Comparison of ENCODE assay signal across 9 cellular contexts in the genomic region with DNA sequence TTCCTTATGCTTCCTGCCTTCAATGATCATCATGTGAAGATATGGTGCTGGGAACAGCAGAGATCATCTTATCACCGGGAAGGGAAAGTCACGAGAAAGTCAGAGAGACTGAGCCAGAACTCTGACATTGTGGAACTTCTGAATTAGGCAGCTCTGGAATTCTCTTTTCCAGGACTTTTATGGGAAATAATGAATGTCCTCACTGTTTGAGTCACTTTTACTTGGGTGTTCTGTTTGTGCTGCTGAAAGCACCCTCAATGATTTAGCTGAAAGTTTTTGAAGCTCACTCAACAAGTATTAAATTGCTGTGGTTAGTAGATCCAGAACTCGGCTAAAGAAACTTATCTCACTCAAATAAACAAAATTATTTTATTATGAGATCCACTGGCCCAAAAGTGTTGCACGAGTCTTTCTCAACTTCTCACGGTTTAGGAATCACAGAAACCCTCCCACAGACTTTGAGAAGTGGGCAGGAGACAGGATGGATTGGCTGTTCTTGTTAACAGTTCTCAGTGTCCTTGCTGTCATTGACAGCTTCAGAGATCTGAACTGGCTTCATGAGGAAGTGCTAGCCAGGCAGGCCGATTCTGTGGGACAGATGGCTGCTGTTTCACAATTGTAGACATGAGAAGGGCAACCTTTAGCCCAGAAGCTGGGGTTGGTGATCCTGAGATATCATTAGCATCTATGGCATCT. TPM values are rescaled to one million over a fixed set of nuclear protein-coding genes. Genes with fewer than 3 reads are reported as not detected.
DNase-seq lines count a peak whose midpoint lies in the region; ATAC-seq, FAIRE-seq and TF ChIP-seq lines count a peak whose summit lies in the region.
"Had no signal": no experiment of that assay in that cellular context is flagged by ENCODE, and none has a peak within 500 bp of the region (broad histone marks: within the 10 kb centered on the region; RNA-seq: fewer than 3 reads in every experiment).

No MANE protein-coding gene starts in this region.

- H4K20me1 ChIP-seq in HepG2 (ENCODE audit: insufficient read depth, low read length): no peaks in the 10 kb centered on the region

- H2AFZ ChIP-seq in HepG2 (ENCODE audit: low read length): no peak overlapping the region

- in situ Hi-C loops in HepG2 (cut with HindIII; ENCODE audit: extremely low pct_ligation_motif_present, low pct_unique_long_range_greater_than_20kb): loop anchor here (5.0 kb wide), 1 partner anchor 33 kb away; no protein-coding TSS in a partner anchor
- in situ Hi-C loops in transverse colon (cut with MboI; ENCODE audit: low pct_ligation_motif_present in 1 of 4, low pct_unique_long_range_greater_than_20kb in 1 of 4, low sequenced_read_pairs in 3 of 4): no loop called here

- TF ChIP-seq RAD21 in HepG2 (CRISPR knock-in tag; IDR thresholded peaks at IDR 0.05): no peak; the same call in 1 of the 2 replicates

- peak overlapping the region; percentile 46 for H3K9ac ChIP-seq in HepG2 (ENCODE audit: insufficient read depth, low read depth, low read length)

- no peak overlapping the region for H3K4me2 ChIP-seq in HepG2 (ENCODE audit: low read depth, low read length)

- no TSS peak for BruUV-seq in HepG2 (replicated peaks; lab: Mats Ljungman, UMichigan)

- H3K9me3 ChIP-seq in HepG2 (ENCODE audit: low read length): no peaks in the 10 kb centered on the region
- no peaks in the 10 kb centered on the region for H3K9me3 ChIP-seq in transverse colon

- ATAC-seq in HepG2 (peak; percentile 89), HG03460 (IDR thresholded peaks at IDR 0.05; ENCODE audit: unreplicated experiment) (no peak), GM18519 (IDR thresholded peaks at IDR 0.05; ENCODE audit: low FRiP score, unreplicated experiment) (no peak)

- H3K4me3 ChIP-seq in HepG2 (replicated peaks in 1 of 3; ENCODE audit: insufficient read depth in 1 of 3, low read depth in 2 of 3, low read length in 3 of 3) (no peak overlapping the region), transverse colon (no peak overlapping the region)

- no peak for TF ChIP-seq CTCF in HepG2 (CRISPR knock-in tag; IDR thresholded peaks at IDR 0.05)
- no peak for TF ChIP-seq CTCF in transverse colon (IDR thresholded peaks at IDR 0.05)

- intact Hi-C loops in HepG2 (cut with micrococcal nuclease; ENCODE audit: unreplicated experiment) (no loop called here), transverse colon (cut with DNase I; ENCODE audit: low total_unique reads) (no loop called here)

- TF ChIP-seq EP300 in HepG2 (IDR thresholded peaks at IDR 0.05; ENCODE audit: low read depth in 2 of 2, low read length in 2 of 2) (peak in 1 of 2 experiments; percentile 38; a peak in 1 of 4 replicates), HepG2 (CRISPR knock-in tag; IDR thresholded peaks at IDR 0.05; ENCODE audit: borderline replicate concordance) (no peak), transverse colon (IDR thresholded peaks at IDR 0.05; ENCODE audit: low read depth) (no peak)

- no peaks in the 10 kb centered on the region for H3K79me2 ChIP-seq in HepG2 (ENCODE audit: insufficient read depth, low read length)

- H3K27ac ChIP-seq in adipose tissue (ENCODE audit: low read depth, low read length) (peak overlapping the region; percentile 70), HepG2 (ENCODE audit: extremely low read length, insufficient read depth, low read length) (peak overlapping the region; percentile 63), transverse colon (peak overlapping the region; percentile 60 to 71 (median 70))

- no peak; a peak in 1 of 4 replicates for TF ChIP-seq POLR2A in HepG2 (IDR thresholded peaks at IDR 0.05; ENCODE audit: insufficient read depth in 1 of 2, low read depth in 2 of 2, low read length in 2 of 2)
- TF ChIP-seq POLR2A in transverse colon (IDR thresholded peaks at IDR 0.05): no peak

- POLR2A ChIA-PET in HepG2 (lab: Yijun Ruan, JAX): interaction anchor here (1.0 to 2.5 kb wide), 5 partner anchors 8 to 158 kb away, joined by 3 to 7 read pairs (median 6); partner anchors contain the start of genes ATRAID and PREB

- CTCF ChIA-PET in HepG2 (lab: Yijun Ruan, JAX; ENCODE audit: low intra/inter-chr PET ratio, low total read pairs): no interaction called here

- H3K27me3 ChIP-seq in HepG2 (ENCODE audit: control insufficient read depth in 1 of 2, insufficient read depth in 2 of 2, low read length in 2 of 2) (no peaks in the 10 kb centered on the region), transverse colon (no peaks in the 10 kb centered on the region)

- WGBS in adipose tissue, 3 donors: 28 to 33% (median 30%) methylated on average over 6 of the region's 6 CpGs
- WGBS in HepG2 (ENCODE audit: low lambda C conversion rate): 46% methylated on average over 6 of the region's 6 CpGs
- 24 to 32% methylated on average over 3 to 6 of the region's 6 CpGs for WGBS in transverse colon (ENCODE audit: low coverage in 1 of 2), 2 donors

- peaks cover 66% of the 10 kb centered on the region for H3K4me1 ChIP-seq in HepG2 (ENCODE audit: insufficient read depth, low read length)
- peaks cover 0 to 4% (median 0%) of the 10 kb centered on the region in 4 donors for H3K4me1 ChIP-seq in transverse colon

- peak; percentile 41 for DNase-seq in M059J (ENCODE audit: low read depth)
- DNase-seq in HepG2 (ENCODE audit: low spot score): peak; percentile 86
- peak; percentile 51 for DNase-seq in transverse colon
- no peak for DNase-seq in activated gamma-delta T cell treated with Interleukin-2 at 50 U/mL for 16 hours
- no peak for DNase-seq in NCI-H2081 treated with DMSO at 0.1 percent for 48 hours (lab: John Stamatoyannopoulos, UW)
- DNase-seq: mesendoderm had no signal

- FAIRE-seq in HepG2 (lab: Jason Lieb, UNC): peak; percentile 84

- H3K36me3 ChIP-seq in HepG2 (replicated peaks in 1 of 2; ENCODE audit: control insufficient read depth in 1 of 2, insufficient read depth in 2 of 2, low read length in 2 of 2) (no peaks in the 10 kb centered on the region), transverse colon (no peaks in the 10 kb centered on the region)

RNA-seq across cellular contexts. Expression of gene ATRAID, which starts 26.4 kb away (rescaled TPM):
- total RNA-seq in M059J (2014; rRNA removed; shearing (Covaris generic)): 334 and 404 TPM in 2 replicates
- polyA plus RNA-seq in adipose tissue (100 to 1,000 TPM in 2 of 3 donors, 10 to 100 TPM in 1; 93.7 to 176 (median 170) TPM), HepG2 (2011; rRNA removed) (280 and 382 TPM in 2 replicates)
- total RNA-seq in HepG2 (2016; rRNA removed; fragmentation: Illumina TruSeq; extraction: Trizol) (130 and 207 TPM in 2 replicates), transverse colon (100 to 1,000 TPM in 2 of 4 donors, 10 to 100 TPM in 2; 64.7 to 179 (median 121) TPM)
- 237 and 301 TPM in 2 replicates for total RNA-seq in HepG2 (2016; cell fraction: cytosol; rRNA removed; fragmentation: Illumina TruSeq; extraction: Trizol; ENCODE audit: low read depth)
- total RNA-seq in HepG2 (2016; cell fraction: insoluble cytoplasmic fraction; rRNA removed; fragmentation: Illumina TruSeq; extraction: Trizol): 124 and 208 TPM in 2 replicates
- total RNA-seq in HepG2 (2016; cell fraction: membrane; rRNA removed; fragmentation: Illumina TruSeq; extraction: Trizol): 240 and 276 TPM in 2 replicates
- 132 and 154 TPM in 2 replicates for total RNA-seq in HepG2 (2016; cell fraction: nucleus; rRNA removed; fragmentation: Illumina TruSeq; extraction: Trizol)
- polyA plus RNA-seq in HepG2 (2011; cell fraction: cytosol; rRNA removed): 388 and 397 TPM in 2 replicates
- polyA plus RNA-seq in HepG2 (2011; cell fraction: nucleus; rRNA removed): 165 and 172 TPM in 2 replicates
- 120 and 153 TPM in 2 replicates for polyA plus RNA-seq in HepG2 (2012)
- polyA plus RNA-seq in HepG2 (2016; cell fraction: cytosol; fragmentation: Illumina TruSeq; extraction: Trizol; ENCODE audit: low read depth): 273 and 357 TPM in 2 replicates
- polyA plus RNA-seq in HepG2 (2016; cell fraction: insoluble cytoplasmic fraction; fragmentation: Illumina TruSeq; extraction: Trizol; ENCODE audit: low read depth): 125 and 139 TPM in 2 replicates
- 241 and 285 TPM in 2 replicates for polyA plus RNA-seq in HepG2 (2016; cell fraction: membrane; fragmentation: Illumina TruSeq; extraction: Trizol; ENCODE audit: low read depth)
- 232 and 249 TPM in 2 replicates for polyA plus RNA-seq in HepG2 (2016; cell fraction: nucleus; fragmentation: Illumina TruSeq; extraction: Trizol; ENCODE audit: insufficient read depth, low read depth)
- 164 and 175 TPM in 2 replicates for polyA minus RNA-seq in HepG2 (2011; rRNA and poly(A)+ RNA removed; ENCODE audit: low replicate concordance)
- 98.3 and 110 TPM in 2 replicates for polyA minus RNA-seq in HepG2 (2011; cell fraction: cytosol; rRNA and poly(A)+ RNA removed)
- 161 and 181 TPM in 2 replicates for polyA minus RNA-seq in HepG2 (2011; cell fraction: nucleus; rRNA and poly(A)+ RNA removed)

RNA-seq across cellular contexts. Expression of gene SLC5A6, which starts 26.6 kb away (rescaled TPM):
- 16.3 and 23.3 TPM in 2 replicates for total RNA-seq in M059J (2014; rRNA removed; shearing (Covaris generic))
- polyA plus RNA-seq in adipose tissue (100 to 1,000 TPM in 1 of 3 donors, 10 to 100 TPM in 2; 23.4 to 287 (median 33.4) TPM), HepG2 (2011; rRNA removed) (417 and 462 TPM in 2 replicates)
- total RNA-seq in HepG2 (2016; rRNA removed; fragmentation: Illumina TruSeq; extraction: Trizol) (73.9 and 135 TPM in 2 replicates), transverse colon (10 to 100 TPM; 22.8 to 58.3 (median 41.0) TPM)
- 30.4 and 34.3 TPM in 2 replicates for total RNA-seq in HepG2 (2016; cell fraction: cytosol; rRNA removed; fragmentation: Illumina TruSeq; extraction: Trizol; ENCODE audit: low read depth)
- total RNA-seq in HepG2 (2016; cell fraction: insoluble cytoplasmic fraction; rRNA removed; fragmentation: Illumina TruSeq; extraction: Trizol): 73.5 and 136 TPM in 2 replicates
- total RNA-seq in HepG2 (2016; cell fraction: membrane; rRNA removed; fragmentation: Illumina TruSeq; extraction: Trizol): 79.1 and 85.5 TPM in 2 replicates
- total RNA-seq in HepG2 (2016; cell fraction: nucleus; rRNA removed; fragmentation: Illumina TruSeq; extraction: Trizol): 134 and 158 TPM in 2 replicates
- 356 and 373 TPM in 2 replicates for polyA plus RNA-seq in HepG2 (2011; cell fraction: cytosol; rRNA removed)
- polyA plus RNA-seq in HepG2 (2011; cell fraction: nucleus; rRNA removed): 1,568 and 1,774 TPM in 2 replicates
- 192 and 216 TPM in 2 replicates for polyA plus RNA-seq in HepG2 (2012)
- polyA plus RNA-seq in HepG2 (2016; cell fraction: cytosol; fragmentation: Illumina TruSeq; extraction: Trizol; ENCODE audit: low read depth): 27.4 and 30.4 TPM in 2 replicates
- polyA plus RNA-seq in HepG2 (2016; cell fraction: insoluble cytoplasmic fraction; fragmentation: Illumina TruSeq; extraction: Trizol; ENCODE audit: low read depth): 63.2 and 70.8 TPM in 2 replicates
- polyA plus RNA-seq in HepG2 (2016; cell fraction: membrane; fragmentation: Illumina TruSeq; extraction: Trizol; ENCODE audit: low read depth): 56.1 and 58.9 TPM in 2 replicates
- 255 and 265 TPM in 2 replicates for polyA plus RNA-seq in HepG2 (2016; cell fraction: nucleus; fragmentation: Illumina TruSeq; extraction: Trizol; ENCODE audit: insufficient read depth, low read depth)
- 193 and 937 TPM in 2 replicates for polyA minus RNA-seq in HepG2 (2011; rRNA and poly(A)+ RNA removed; ENCODE audit: low replicate concordance)
- 155 and 193 TPM in 2 replicates for polyA minus RNA-seq in HepG2 (2011; cell fraction: cytosol; rRNA and poly(A)+ RNA removed)
- 359 and 416 TPM in 2 replicates for polyA minus RNA-seq in HepG2 (2011; cell fraction: nucleus; rRNA and poly(A)+ RNA removed)

RNA-seq across cellular contexts. Expression of gene CAD, which starts 31.7 kb away (rescaled TPM):
- total RNA-seq in M059J (2014; rRNA removed; shearing (Covaris generic)): 12.6 and 17.1 TPM in 2 replicates
- polyA plus RNA-seq in adipose tissue: 10 to 100 TPM; 11.1 to 18.6 (median 15.9) TPM
- 21.5 and 21.7 TPM in 2 replicates for total RNA-seq in HepG2 (2016; rRNA removed; fragmentation: Illumina TruSeq; extraction: Trizol)
- 10.8 and 11.1 TPM in 2 replicates for total RNA-seq in HepG2 (2016; cell fraction: cytosol; rRNA removed; fragmentation: Illumina TruSeq; extraction: Trizol; ENCODE audit: low read depth)
- total RNA-seq in HepG2 (2016; cell fraction: insoluble cytoplasmic fraction; rRNA removed; fragmentation: Illumina TruSeq; extraction: Trizol): 16.3 and 22.5 TPM in 2 replicates
- 11.0 and 11.4 TPM in 2 replicates for total RNA-seq in HepG2 (2016; cell fraction: membrane; rRNA removed; fragmentation: Illumina TruSeq; extraction: Trizol)
- total RNA-seq in HepG2 (2016; cell fraction: nucleus; rRNA removed; fragmentation: Illumina TruSeq; extraction: Trizol): 33.1 and 40.6 TPM in 2 replicates
- 37.0 and 43.1 TPM in 2 replicates for polyA plus RNA-seq in HepG2 (2011; rRNA removed)
- polyA plus RNA-seq in HepG2 (2011; cell fraction: cytosol; rRNA removed): 15.7 and 25.3 TPM in 2 replicates
- 233 and 267 TPM in 2 replicates for polyA plus RNA-seq in HepG2 (2011; cell fraction: nucleus; rRNA removed)
- 31.5 and 37.5 TPM in 2 replicates for polyA plus RNA-seq in HepG2 (2012)
- 5.5 and 5.9 TPM in 2 replicates for polyA plus RNA-seq in HepG2 (2016; cell fraction: cytosol; fragmentation: Illumina TruSeq; extraction: Trizol; ENCODE audit: low read depth)
- 19.5 and 31.5 TPM in 2 replicates for polyA plus RNA-seq in HepG2 (2016; cell fraction: insoluble cytoplasmic fraction; fragmentation: Illumina TruSeq; extraction: Trizol; ENCODE audit: low read depth)
- 11.5 and 14.8 TPM in 2 replicates for polyA plus RNA-seq in HepG2 (2016; cell fraction: membrane; fragmentation: Illumina TruSeq; extraction: Trizol; ENCODE audit: low read depth)
- polyA plus RNA-seq in HepG2 (2016; cell fraction: nucleus; fragmentation: Illumina TruSeq; extraction: Trizol; ENCODE audit: insufficient read depth, low read depth): 63.8 and 69.6 TPM in 2 replicates
- polyA minus RNA-seq in HepG2 (2011; rRNA and poly(A)+ RNA removed; ENCODE audit: low replicate concordance): 159 and 251 TPM in 2 replicates
- 44.5 and 51.3 TPM in 2 replicates for polyA minus RNA-seq in HepG2 (2011; cell fraction: cytosol; rRNA and poly(A)+ RNA removed)
- 140 and 150 TPM in 2 replicates for polyA minus RNA-seq in HepG2 (2011; cell fraction: nucleus; rRNA and poly(A)+ RNA removed)
- total RNA-seq in transverse colon: 10 to 100 TPM; 11.9 to 25.9 (median 16.6) TPM

RNA-seq across cellular contexts. Expression of gene TCF23, which starts 36.7 kb away (rescaled TPM):
- not detected in 2 replicates for total RNA-seq in M059J (2014; rRNA removed; shearing (Covaris generic))
- polyA plus RNA-seq in adipose tissue (under 1 TPM; 0.01 to 0.22 (median 0.18) TPM), HepG2 (2011; rRNA removed) (1.4 TPM in 2 replicates)
- total RNA-seq in HepG2 (2016; rRNA removed; fragmentation: Illumina TruSeq; extraction: Trizol) (0.02 and 0.04 TPM in 2 replicates), transverse colon (not detected)
- not detected in 2 replicates for total RNA-seq in HepG2 (2016; cell fraction: cytosol; rRNA removed; fragmentation: Illumina TruSeq; extraction: Trizol; ENCODE audit: low read depth)
- total RNA-seq in HepG2 (2016; cell fraction: insoluble cytoplasmic fraction; rRNA removed; fragmentation: Illumina TruSeq; extraction: Trizol): 0.15 TPM in 1 of 2 replicates, not detected in the other
- total RNA-seq in HepG2 (2016; cell fraction: membrane; rRNA removed; fragmentation: Illumina TruSeq; extraction: Trizol): not detected in 2 replicates
- not detected in 2 replicates for total RNA-seq in HepG2 (2016; cell fraction: nucleus; rRNA removed; fragmentation: Illumina TruSeq; extraction: Trizol)
- polyA plus RNA-seq in HepG2 (2011; cell fraction: cytosol; rRNA removed): 0.98 and 1.1 TPM in 2 replicates
- 1.7 and 2.0 TPM in 2 replicates for polyA plus RNA-seq in HepG2 (2011; cell fraction: nucleus; rRNA removed)
- 0.80 and 1.5 TPM in 2 replicates for polyA plus RNA-seq in HepG2 (2012)
- not detected in 2 replicates for polyA plus RNA-seq in HepG2 (2016; cell fraction: cytosol; fragmentation: Illumina TruSeq; extraction: Trizol; ENCODE audit: low read depth)
- not detected in 2 replicates for polyA plus RNA-seq in HepG2 (2016; cell fraction: insoluble cytoplasmic fraction; fragmentation: Illumina TruSeq; extraction: Trizol; ENCODE audit: low read depth)
- not detected in 2 replicates for polyA plus RNA-seq in HepG2 (2016; cell fraction: membrane; fragmentation: Illumina TruSeq; extraction: Trizol; ENCODE audit: low read depth)
- polyA plus RNA-seq in HepG2 (2016; cell fraction: nucleus; fragmentation: Illumina TruSeq; extraction: Trizol; ENCODE audit: insufficient read depth, low read depth): 0.12 TPM in 1 of 2 replicates, not detected in the other
- polyA minus RNA-seq in HepG2 (2011; rRNA and poly(A)+ RNA removed; ENCODE audit: low replicate concordance): 1.3 TPM in 1 of 2 replicates, not detected in the other
- 0.49 and 0.70 TPM in 2 replicates for polyA minus RNA-seq in HepG2 (2011; cell fraction: cytosol; rRNA and poly(A)+ RNA removed)
- 0.52 and 0.62 TPM in 2 replicates for polyA minus RNA-seq in HepG2 (2011; cell fraction: nucleus; rRNA and poly(A)+ RNA removed)

RNA-seq across cellular contexts. Expression of gene PRR30, which starts 46.3 kb away (rescaled TPM):
- total RNA-seq in M059J (2014; rRNA removed; shearing (Covaris generic)): not detected in 2 replicates
- polyA plus RNA-seq in adipose tissue (not detected), HepG2 (2011; rRNA removed) (not detected in 2 replicates)
- total RNA-seq in HepG2 (2016; rRNA removed; fragmentation: Illumina TruSeq; extraction: Trizol) (not detected in 2 replicates), transverse colon (not detected)
- not detected in 2 replicates for total RNA-seq in HepG2 (2016; cell fraction: cytosol; rRNA removed; fragmentation: Illumina TruSeq; extraction: Trizol; ENCODE audit: low read depth)
- total RNA-seq in HepG2 (2016; cell fraction: insoluble cytoplasmic fraction; rRNA removed; fragmentation: Illumina TruSeq; extraction: Trizol): not detected in 2 replicates
- total RNA-seq in HepG2 (2016; cell fraction: membrane; rRNA removed; fragmentation: Illumina TruSeq; extraction: Trizol): not detected in 2 replicates
- not detected in 2 replicates for total RNA-seq in HepG2 (2016; cell fraction: nucleus; rRNA removed; fragmentation: Illumina TruSeq; extraction: Trizol)
- not detected in 2 replicates for polyA plus RNA-seq in HepG2 (2011; cell fraction: cytosol; rRNA removed)
- polyA plus RNA-seq in HepG2 (2011; cell fraction: nucleus; rRNA removed): not detected in 2 replicates
- polyA plus RNA-seq in HepG2 (2012): not detected in 2 replicates
- not detected in 2 replicates for polyA plus RNA-seq in HepG2 (2016; cell fraction: cytosol; fragmentation: Illumina TruSeq; extraction: Trizol; ENCODE audit: low read depth)
- not detected in 2 replicates for polyA plus RNA-seq in HepG2 (2016; cell fraction: insoluble cytoplasmic fraction; fragmentation: Illumina TruSeq; extraction: Trizol; ENCODE audit: low read depth)
- polyA plus RNA-seq in HepG2 (2016; cell fraction: membrane; fragmentation: Illumina TruSeq; extraction: Trizol; ENCODE audit: low read depth): not detected in 2 replicates
- polyA plus RNA-seq in HepG2 (2016; cell fraction: nucleus; fragmentation: Illumina TruSeq; extraction: Trizol; ENCODE audit: insufficient read depth, low read depth): not detected in 2 replicates
- not detected in 2 replicates for polyA minus RNA-seq in HepG2 (2011; rRNA and poly(A)+ RNA removed; ENCODE audit: low replicate concordance)
- polyA minus RNA-seq in HepG2 (2011; cell fraction: cytosol; rRNA and poly(A)+ RNA removed): not detected in 2 replicates
- not detected in 2 replicates for polyA minus RNA-seq in HepG2 (2011; cell fraction: nucleus; rRNA and poly(A)+ RNA removed)

Comparison
In these comparisons a context has a peak if more than half of its experiments do, and no peak if none do; other contexts are left out.
1. DNase-seq: peak in M059J (single experiment), HepG2 (single experiment) and transverse colon (single experiment); none in activated gamma-delta T cell treated with Interleukin-2 at 50 U/mL for 16 hours (single experiment) and NCI-H2081 treated with DMSO at 0.1 percent for 48 hours (single experiment).
2. Peak in every context shown above with its lines, with median percentiles within 50 percentile points of each other: H3K27ac ChIP-seq.